13 cellular contexts compared by ENCODE assay signal in genomic region chr7:90605055-90605454, GRCh38. TPM values are rescaled to one million over a fixed set of nuclear protein-coding genes. Genes with fewer than 3 reads are reported as not detected.
DNase-seq lines count a peak whose midpoint lies in the region; ATAC-seq lines count a peak whose summit lies in the region.
"Had no signal": no experiment of that assay in that cellular context is flagged by ENCODE, and none has a peak within 500 bp of the region (broad histone marks: within the 10 kb centered on the region; RNA-seq: fewer than 3 reads in every experiment).

No MANE protein-coding gene starts in this region.

- peaks cover 24% of the 10 kb centered on the region for H3K4me1 Mint-ChIP-seq in memory B cell

- ATAC-seq in HG02852 (IDR thresholded peaks at IDR 0.05; ENCODE audit: unreplicated experiment), result peak; percentile 61
- peak; percentile 62 for ATAC-seq in memory B cell (ENCODE audit: low read depth)

- no peak overlapping the region for H3K4me3 Mint-ChIP-seq in memory B cell
- H3K4me3 Mint-ChIP-seq: activated naive CD4-positive, alpha-beta T cell treated with anti-CD3 and anti-CD28 coated beads for 36 hours; dendritic cell treated with granulocyte-macrophage colony-stimulating factor and Interleukin-4, amounts not matched to agents 40 ng/mL and 50 ng/mL, for 4 days had no signal

- no peaks in the 10 kb centered on the region for H3K27me3 Mint-ChIP-seq in memory B cell
- H3K27me3 Mint-ChIP-seq: dendritic cell treated with granulocyte-macrophage colony-stimulating factor and Interleukin-4, amounts not matched to agents 40 ng/mL and 50 ng/mL, for 4 days had no signal

- no peaks in the 10 kb centered on the region for H3K9me3 Mint-ChIP-seq in memory B cell
- H3K9me3 Mint-ChIP-seq: activated naive CD4-positive, alpha-beta T cell treated with anti-CD3 and anti-CD28 coated beads for 36 hours; dendritic cell treated with granulocyte-macrophage colony-stimulating factor and Interleukin-4, amounts not matched to agents 40 ng/mL and 50 ng/mL, for 4 days had no signal

- in situ Hi-C loops in G401 (cut with HindIII; ENCODE audit: low sequenced_read_pairs), result no loop called here

- H3K36me3 Mint-ChIP-seq in memory B cell, result peaks cover 3% of the 10 kb centered on the region

- peak; percentile 97 for DNase-seq in G401 (ENCODE audit: low spot score)
- peak; percentile 83 for DNase-seq in NCI-H345 (lab: John Stamatoyannopoulos, UW)
- no peak for DNase-seq in memory B cell (ENCODE audit: low spot score in 2 of 2)
- no peak for DNase-seq in amniotic stem cell (lab: John Stamatoyannopoulos, UW)
- no peak for DNase-seq in Kasumi-1 (lab: John Stamatoyannopoulos, UW)
- DNase-seq in epidermal melanocyte (ENCODE audit: insufficient read length, low spot score), result no peak
- no peak for DNase-seq in RKO (ENCODE audit: low spot score)
- DNase-seq: activated CD4-positive, alpha-beta T cell treated with anti-CD3 and anti-CD28 coated beads for 48 hours; activated naive CD4-positive, alpha-beta T cell treated with anti-CD3 and anti-CD28 coated beads for 36 hours; left ventricle myocardium inferior; testis had no signal

- H3K27ac Mint-ChIP-seq in memory B cell, result no peak overlapping the region
- H3K27ac Mint-ChIP-seq: activated naive CD4-positive, alpha-beta T cell treated with anti-CD3 and anti-CD28 coated beads for 36 hours; dendritic cell treated with granulocyte-macrophage colony-stimulating factor and Interleukin-4, amounts not matched to agents 40 ng/mL and 50 ng/mL, for 4 days had no signal

RNA-seq across cellular contexts. Expression of gene CDK14, which starts 8.9 kb away (rescaled TPM):
- not detected in 2 replicates for total RNA-seq in G401 (2014; rRNA removed; shearing (Covaris generic))

Comparison
In these comparisons a context has a peak if more than half of its experiments do, and no peak if none do; other contexts are left out.
1. DNase-seq: peak in G401 (single experiment) and NCI-H345 (single experiment); none in memory B cell (0 of 2), amniotic stem cell (single experiment), Kasumi-1 (0 of 2), epidermal melanocyte (single experiment) and RKO (single experiment).